ENCODE assay signal across 15 cellular contexts in the genomic region with DNA sequence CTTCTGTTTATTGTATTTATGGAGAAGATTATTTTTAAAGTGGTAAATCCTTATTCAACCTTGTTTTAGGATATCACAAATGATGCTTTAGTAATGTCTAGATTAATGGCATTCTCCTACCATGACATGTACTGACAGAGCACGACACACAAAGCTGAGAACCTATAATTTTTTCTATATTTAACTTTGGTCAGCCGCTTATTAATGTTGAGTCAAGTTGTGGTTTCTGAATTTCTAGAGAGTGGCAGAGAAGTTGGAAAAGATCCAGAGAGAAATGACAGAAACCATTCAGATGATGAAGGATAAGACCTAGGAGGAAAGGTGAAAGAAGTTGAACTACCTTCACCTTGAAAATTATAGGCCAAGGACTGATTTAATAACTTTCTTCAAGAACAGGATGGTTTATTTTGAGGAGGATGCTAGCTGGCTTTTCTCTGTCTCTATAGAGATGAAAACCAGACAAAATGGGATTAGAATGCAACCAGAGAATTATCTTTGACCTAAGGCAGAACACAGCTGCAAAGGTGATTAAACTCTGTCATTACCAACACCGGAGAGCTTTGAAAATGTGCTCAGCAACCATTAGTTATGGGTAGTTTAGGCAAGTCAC.
DNase-seq lines count a peak whose midpoint lies in the region; ATAC-seq, FAIRE-seq and TF ChIP-seq lines count a peak whose summit lies in the region.
"Had no signal": no experiment of that assay in that cellular context is flagged by ENCODE, and none has a peak within 500 bp of the region (broad histone marks: within the 10 kb centered on the region; RNA-seq: fewer than 3 reads in every experiment).

No MANE protein-coding gene starts in this region.

- no peaks in the 10 kb centered on the region for H4K20me1 ChIP-seq in endothelial cell of umbilical vein (replicated peaks; ENCODE audit: control insufficient read depth, extremely low read depth, insufficient read depth, low read length)

- H3K27ac ChIP-seq in endothelial cell of umbilical vein (ENCODE audit: insufficient read depth, low read depth, low read length) (no peak overlapping the region), heart left ventricle (no peak overlapping the region)

- peak; percentile 73 for FAIRE-seq in endothelial cell of umbilical vein (lab: Jason Lieb, UNC)
- FAIRE-seq: GM12878 had no signal

- DNase-seq in HT1080 (ENCODE audit: low read depth): peak; percentile 89
- DNase-seq in RKO (ENCODE audit: low spot score): peak; percentile 72
- no peak for DNase-seq in endothelial cell of umbilical vein (ENCODE audit: low read depth, low spot score)
- peak; percentile 12 for DNase-seq in stromal cell of bone marrow (ENCODE audit: low read depth)
- no peak for DNase-seq in activated CD8-positive, alpha-beta memory T cell treated with anti-CD3 and anti-CD28 coated beads for 24 hours
- DNase-seq in heart left ventricle: no peak
- no peak for DNase-seq in Right ventricle myocardium inferior (ENCODE audit: missing footprints)
- DNase-seq: activated CD4-positive, alpha-beta T cell treated with anti-CD3 and anti-CD28 coated beads, Interleukin-2, amount 10 ng/mL, durations not matched to agents 24 days and 14 days; activated T-cell treated with anti-CD3 and anti-CD28 coated beads, Interleukin-2, amount 50 U/mL, for 72 hours; anterior cingulate cortex; dermis blood vessel endothelial cell; NCI-H510A treated with DMSO at 0.1 percent for 48 hours; nephron progenitor cell; substantia nigra had no signal

- no peak overlapping the region for H2AFZ ChIP-seq in endothelial cell of umbilical vein (ENCODE audit: low read depth, low read length)

- TF ChIP-seq POLR2A in endothelial cell of umbilical vein (IDR thresholded peaks at IDR 0.05; ENCODE audit: low read depth, low read length) (no peak), heart left ventricle (IDR thresholded peaks at IDR 0.05) (no peak)

- intact Hi-C loops in endothelial cell of umbilical vein (cut with micrococcal nuclease): no loop called here
- intact Hi-C loops in heart left ventricle (cut with DNase I): no loop called here
- intact Hi-C loops in Right ventricle myocardium inferior (cut with DNase I): no loop called here

- dilution Hi-C loops in endothelial cell of umbilical vein (cut with MboI; ENCODE audit: extremely low pct_ligation_motif_present, low sequenced_read_pairs): no loop called here

- ATAC-seq in heart left ventricle: no peak
- no peak for ATAC-seq in Right ventricle myocardium inferior
- ATAC-seq: activated T-cell treated with anti-CD3 and anti-CD28 coated beads, Interleukin-2, amount 50 U/mL, for 72 hours; GM12878 had no signal

- BruUV-seq in endothelial cell of umbilical vein (replicated peaks; lab: Mats Ljungman, UMichigan): no TSS peak

- no peaks in the 10 kb centered on the region for H3K4me1 ChIP-seq in endothelial cell of umbilical vein (ENCODE audit: control insufficient read depth, extremely low read depth, insufficient read depth, low read length)
- H3K4me1 ChIP-seq in heart left ventricle: no peaks in the 10 kb centered on the region

- no peaks in the 10 kb centered on the region for H3K27me3 ChIP-seq in endothelial cell of umbilical vein (ENCODE audit: control insufficient read depth in 2 of 2, insufficient read depth in 2 of 2, low read length in 2 of 2)
- no peaks in the 10 kb centered on the region for H3K27me3 ChIP-seq in heart left ventricle

- H3K4me2 ChIP-seq in endothelial cell of umbilical vein (ENCODE audit: insufficient read depth, low read length): no peak overlapping the region

- TF ChIP-seq CTCF in endothelial cell of umbilical vein (IDR thresholded peaks at IDR 0.05; ENCODE audit: extremely low read depth in 1 of 2, insufficient read depth in 1 of 2, low read depth in 1 of 2, low read length in 2 of 2) (no peak), heart left ventricle (IDR thresholded peaks at IDR 0.05) (no peak)

- H3K9me1 ChIP-seq in endothelial cell of umbilical vein (replicated peaks; ENCODE audit: control insufficient read depth, extremely low read depth, insufficient read depth, low read length): no peaks in the 10 kb centered on the region

- no peaks in the 10 kb centered on the region for H3K79me2 ChIP-seq in endothelial cell of umbilical vein (ENCODE audit: control insufficient read depth, insufficient read depth, low read length)

- POLR2A ChIA-PET in endothelial cell of umbilical vein (lab: Charles Lee): no interaction called here

- no peaks in the 10 kb centered on the region for H3K9me3 ChIP-seq in endothelial cell of umbilical vein (replicated peaks; ENCODE audit: control insufficient read depth, insufficient read depth, low read length)
- H3K9me3 ChIP-seq in heart left ventricle: peaks cover 0 to 21% (median 0%) of the 10 kb centered on the region in 12 donors

- H3K36me3 ChIP-seq in endothelial cell of umbilical vein (ENCODE audit: control insufficient read depth in 2 of 2, extremely low read depth in 1 of 2, insufficient read depth in 2 of 2, low read length in 2 of 2): no peaks in the 10 kb centered on the region
- H3K36me3 ChIP-seq in heart left ventricle: no peaks in the 10 kb centered on the region

- CTCF ChIA-PET in endothelial cell of umbilical vein (lab: Charles Lee): no interaction called here

- no peak overlapping the region for H3K9ac ChIP-seq in endothelial cell of umbilical vein (replicated peaks; ENCODE audit: extremely low read depth, insufficient read depth, low read length)

- WGBS in heart left ventricle, 4 donors: 69 to 71% (median 70%) methylated on average over 3 of the region's 3 CpGs

- no peak overlapping the region for H3K4me3 ChIP-seq in endothelial cell of umbilical vein (replicated peaks in 1 of 3; ENCODE audit: insufficient read depth in 1 of 3, low read depth in 1 of 3, low read length in 3 of 3)
- no peak overlapping the region for H3K4me3 ChIP-seq in heart left ventricle
- H3K4me3 ChIP-seq: GM12878 had no signal

TF ChIP-seq in endothelial cell of umbilical vein, 7 proteins besides CTCF, POLR2A, EP300 and RAD21:
- TF ChIP-seq FOS (IDR thresholded peaks at IDR 0.05; ENCODE audit: borderline replicate concordance, insufficient read depth, low read length): peak; percentile 7
- TF ChIP-seq GATA2 (IDR thresholded peaks at IDR 0.05; ENCODE audit: insufficient read depth, insufficient read length, low read depth, low read length): no peak

Comparison
In these comparisons a context has a peak if more than half of its experiments do, and no peak if none do; other contexts are left out.
1. DNase-seq: peak in HT1080 (single experiment), RKO (single experiment) and stromal cell of bone marrow (single experiment); none in endothelial cell of umbilical vein (single experiment), activated CD8-positive, alpha-beta memory T cell treated with anti-CD3 and anti-CD28 coated beads for 24 hours (single experiment), heart left ventricle (0 of 5) and Right ventricle myocardium inferior (single experiment).